ENCODE assay signal across 14 cellular contexts in the genomic region with DNA sequence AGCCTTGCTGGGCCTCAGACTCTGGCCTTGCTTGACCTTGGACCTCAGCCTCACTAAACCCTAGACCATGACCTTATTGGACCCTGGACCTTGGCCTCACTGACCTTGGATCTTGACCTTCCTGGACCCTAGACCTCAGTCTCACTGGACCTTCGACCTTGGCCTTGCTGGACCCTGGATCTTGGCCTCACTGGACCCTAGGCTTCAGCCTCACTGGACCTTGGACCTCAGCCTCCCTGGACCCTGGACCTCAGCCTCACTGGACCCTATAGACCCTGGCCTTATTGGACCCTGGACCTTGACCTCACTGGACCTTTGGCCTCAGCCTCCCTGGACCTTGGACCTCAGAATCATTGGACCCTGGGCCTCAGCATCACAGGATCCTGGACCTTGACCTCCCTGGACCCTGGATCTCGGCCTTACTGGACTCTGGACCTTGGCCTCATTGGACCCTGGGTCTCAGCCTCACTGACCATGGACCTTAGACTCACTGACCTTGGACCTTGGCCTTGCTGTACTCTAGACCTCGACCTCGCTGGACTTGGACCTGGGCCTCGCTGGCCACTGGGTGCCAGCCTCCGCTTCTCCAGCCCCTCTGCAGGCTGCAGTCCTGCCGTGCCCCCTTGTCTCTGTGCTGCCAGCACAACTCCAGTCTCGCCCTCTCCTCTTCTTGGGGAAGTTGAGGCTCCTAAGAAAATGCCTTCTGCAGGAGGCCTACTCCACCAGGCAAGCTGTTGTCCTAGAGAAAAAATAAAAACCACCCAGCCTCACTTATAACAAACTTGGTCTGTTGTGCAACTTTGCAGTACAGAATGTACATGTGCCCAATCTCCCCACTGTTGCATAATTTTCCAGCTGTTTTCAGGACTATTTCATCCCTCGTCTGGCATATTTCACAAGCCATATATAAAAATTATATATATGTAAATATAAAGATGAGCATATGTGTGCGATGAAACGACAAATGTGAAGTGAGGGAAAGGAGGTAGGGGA. TPM values are rescaled to one million over a fixed set of nuclear protein-coding genes. Genes with fewer than 3 reads are reported as not detected.
A peak's percentile ranks its signal among the peaks of the same experiment; 100 is the strongest.
DNase-seq lines count a peak whose midpoint lies in the region; ATAC-seq and TF ChIP-seq lines count a peak whose summit lies in the region.
"Had no signal": no experiment of that assay in that cellular context is flagged by ENCODE, and none has a peak within 500 bp of the region (broad histone marks: within the 10 kb centered on the region; RNA-seq: fewer than 3 reads in every experiment).

No MANE protein-coding gene starts in this region.

- H3K27ac Mint-ChIP-seq in activated CD4-positive, alpha-beta T cell treated with anti-CD3 and anti-CD28 coated beads for 36 hours = no peak overlapping the region

- H3K27me3 ChIP-seq in ACC112 (ENCODE audit: insufficient read depth, low read length) (no peaks in the 10 kb centered on the region), muscle layer of duodenum (ENCODE audit: low read depth, low read length) (no peaks in the 10 kb centered on the region), prostate gland (replicated peaks; ENCODE audit: insufficient read depth) (no peaks in the 10 kb centered on the region)
- H3K27me3 ChIP-seq: testis had no signal

- no peak overlapping the region for H2AFZ ChIP-seq in ACC112 (ENCODE audit: low read length, unreplicated experiment)

- H3K4me1 ChIP-seq in ACC112 (ENCODE audit: control insufficient read depth, insufficient read depth, low read length, unreplicated experiment) (peaks cover 13% of the 10 kb centered on the region), muscle layer of duodenum (ENCODE audit: control insufficient read depth in 1 of 2, insufficient read depth in 2 of 2, low read length in 2 of 2) (no peaks in the 10 kb centered on the region), prostate gland (replicated peaks) (no peaks in the 10 kb centered on the region)
- H3K4me1 ChIP-seq: testis had no signal

- H3K27ac ChIP-seq in ACC112 (ENCODE audit: low read depth, low read length) (peak overlapping the region; percentile 36), muscle layer of duodenum (ENCODE audit: low read length) (peak overlapping the region; percentile 10), prostate gland (peak overlapping the region in 1 of 2 donors; percentile 40)
- H3K27ac ChIP-seq: testis had no signal

- H3K27me3 Mint-ChIP-seq in activated CD4-positive, alpha-beta T cell treated with anti-CD3 and anti-CD28 coated beads for 36 hours = peaks cover 3% of the 10 kb centered on the region

- CTCF ChIA-PET in activated CD4-positive, alpha-beta T cell treated with anti-CD3 and anti-CD28 coated beads for 36 hours (lab: Charles Lee) = no interaction called here

- TF ChIP-seq CTCF in fibroblast of the aortic adventitia (IDR thresholded peaks at IDR 0.05; ENCODE audit: insufficient read depth, low read length) (no peak), prostate gland (IDR thresholded peaks at IDR 0.05) (no peak)

- DNase-seq in SKM-1 (lab: John Stamatoyannopoulos, UW; ENCODE audit: unreplicated experiment) (peak; percentile 17), fibroblast of the aortic adventitia (ENCODE audit: low read depth) (peak; percentile 65), GDM1 (lab: John Stamatoyannopoulos, UW) (no peak), iPS-NIHi11 (ENCODE audit: low spot score) (no peak), prostate gland (ENCODE audit: low spot score) (no peak)
- no peak for DNase-seq in activated CD4-positive, alpha-beta T cell treated with anti-CD3 and anti-CD28 coated beads for 36 hours
- DNase-seq: effector CD4-positive, alpha-beta T cell; NCI-H1092; NCI-H446 treated with DMSO at 0.1 percent for 48 hours; T-helper 2 cell; testis had no signal

- H3K4me3 Mint-ChIP-seq in activated CD4-positive, alpha-beta T cell treated with anti-CD3 and anti-CD28 coated beads for 36 hours = no peak overlapping the region

- H3K36me3 ChIP-seq in ACC112 (ENCODE audit: insufficient read depth, low read length) = no peaks in the 10 kb centered on the region
- H3K36me3 ChIP-seq in muscle layer of duodenum (ENCODE audit: control insufficient read depth in 1 of 2, insufficient read depth in 2 of 2, low read length in 2 of 2) = no peaks in the 10 kb centered on the region
- H3K36me3 ChIP-seq in prostate gland = no peaks in the 10 kb centered on the region

- intact Hi-C loops in activated CD4-positive, alpha-beta T cell treated with anti-CD3 and anti-CD28 coated beads for 36 hours (cut with DNase I, micrococcal nuclease) = no loop called here
- intact Hi-C loops in prostate gland (cut with DNase I) = no loop called here

- no peaks in the 10 kb centered on the region for H3K4me1 Mint-ChIP-seq in activated CD4-positive, alpha-beta T cell treated with anti-CD3 and anti-CD28 coated beads for 36 hours

- WGBS in prostate gland = 81% methylated on average over 11 of the region's 11 CpGs

- H3K79me2 ChIP-seq in ACC112 (ENCODE audit: control insufficient read depth, insufficient read depth, low read length, unreplicated experiment) = no peaks in the 10 kb centered on the region

- no peak for TF ChIP-seq POLR2A in prostate gland (IDR thresholded peaks at IDR 0.05)

- H3K4me3 ChIP-seq in ACC112 (ENCODE audit: low read depth, low read length) (no peak overlapping the region), fibroblast of the aortic adventitia (ENCODE audit: low read depth, low read length) (no peak overlapping the region), muscle layer of duodenum (ENCODE audit: low read depth in 1 of 2, low read length in 2 of 2) (no peak overlapping the region), prostate gland (no peak overlapping the region)
- H3K4me3 ChIP-seq: testis had no signal

- peaks cover 0 to 3% of the 10 kb centered on the region in 2 donors for H3K9me3 ChIP-seq in muscle layer of duodenum (ENCODE audit: control insufficient read depth in 1 of 2, low read length in 2 of 2)
- no peaks in the 10 kb centered on the region for H3K9me3 ChIP-seq in prostate gland
- H3K9me3 ChIP-seq: testis had no signal

- H3K9me3 Mint-ChIP-seq in activated CD4-positive, alpha-beta T cell treated with anti-CD3 and anti-CD28 coated beads for 36 hours (ENCODE audit: low read depth) = no peaks in the 10 kb centered on the region

- no peaks in the 10 kb centered on the region for H3K36me3 Mint-ChIP-seq in activated CD4-positive, alpha-beta T cell treated with anti-CD3 and anti-CD28 coated beads for 36 hours (ENCODE audit: low read depth)

- no peak for ATAC-seq in activated CD4-positive, alpha-beta T cell treated with anti-CD3 and anti-CD28 coated beads for 36 hours
- ATAC-seq: HCT116 had no signal

- POLR2A ChIA-PET in activated CD4-positive, alpha-beta T cell treated with anti-CD3 and anti-CD28 coated beads for 36 hours (lab: Charles Lee) = no interaction called here

RNA-seq across cellular contexts. Expression of a gene that starts 11.0 kb away (rescaled TPM):
- total RNA-seq in fibroblast of the aortic adventitia (ENCODE audit: low replicate concordance) (25.8 and 66.6 TPM in 2 replicates), prostate gland (10 to 100 TPM in 1 of 2 donors, 1 to 10 TPM in 1; 2.0 to 20.3 TPM)
- not detected for total RNA-seq in activated CD4-positive, alpha-beta T cell treated with anti-CD3 and anti-CD28 coated beads for 36 hours

Comparison
In these comparisons a context has a peak if more than half of its experiments do, and no peak if none do; other contexts are left out.
1. DNase-seq: peak in SKM-1 (single experiment) and fibroblast of the aortic adventitia (single experiment); none in activated CD4-positive, alpha-beta T cell treated with anti-CD3 and anti-CD28 coated beads for 36 hours (single experiment), GDM1 (single experiment), iPS-NIHi11 (single experiment) and prostate gland (single experiment).